In the genomic region with DNA sequence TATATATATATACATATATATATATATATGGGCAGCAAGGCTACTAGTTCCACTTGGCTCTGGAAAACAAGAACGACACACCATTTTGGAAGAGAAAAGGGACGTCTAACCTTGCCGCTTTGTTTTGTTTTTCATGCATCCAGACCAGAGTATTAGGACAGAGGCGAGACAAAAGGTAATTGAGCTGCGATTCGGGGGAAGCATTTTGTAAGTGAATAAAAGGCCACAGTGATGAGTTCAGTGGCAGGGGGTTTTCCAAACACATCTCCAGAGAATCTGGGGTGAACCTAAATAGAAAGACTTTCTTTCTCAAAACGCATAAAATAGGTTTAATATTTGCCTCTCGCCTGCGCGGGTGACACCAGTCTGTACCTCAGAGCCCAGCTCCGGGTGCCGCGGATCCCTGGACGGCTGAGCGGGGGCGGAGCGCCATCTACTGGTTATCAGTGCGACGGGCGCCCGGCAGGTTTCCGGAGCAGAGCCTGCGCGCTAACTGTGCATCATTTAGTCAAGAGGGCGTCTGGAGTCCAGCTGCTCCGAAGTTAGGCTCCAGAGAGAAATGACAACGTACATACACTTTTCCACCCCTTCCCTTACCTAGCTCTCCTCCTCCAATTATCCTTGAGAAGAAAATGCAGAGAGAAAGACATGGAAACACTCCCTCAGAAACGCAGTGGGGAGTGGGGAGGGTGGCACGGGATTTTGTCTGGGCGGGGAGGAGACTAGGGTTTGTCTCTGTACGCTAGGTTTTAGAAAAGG, we compare ENCODE assay signal across 8 cellular contexts.
DNase-seq lines count a peak whose midpoint lies in the region; ATAC-seq and TF ChIP-seq lines count a peak whose summit lies in the region.

No MANE protein-coding gene starts in this region.

- no peak for TF ChIP-seq POLR2A in esophagus squamous epithelium (IDR thresholded peaks at IDR 0.05)

- BruUV-seq in PC-3 (replicated peaks; lab: Mats Ljungman, UMichigan): no TSS peak

- peak overlapping the region; percentile 83 for H3K4me2 ChIP-seq in PC-3 (ENCODE audit: low read length)

- intact Hi-C loops in PC-3 (cut with micrococcal nuclease) (loop anchor here (1.0 to 10.0 kb wide), 7 partner anchors 38 to 935 kb away; no protein-coding TSS in a partner anchor), esophagus squamous epithelium (cut with DNase I) (loop anchor here (10.0 kb wide), 1 partner anchor 1375 kb away; no protein-coding TSS in a partner anchor)
- intact Hi-C loops in naive thymus-derived CD4-positive, alpha-beta T cell (cut with micrococcal nuclease): loop anchor here (1.0 to 10.0 kb wide), 10 partner anchors 933 to 1995 kb away; no protein-coding TSS in a partner anchor

- no peaks in the 10 kb centered on the region for H3K9me3 Mint-ChIP-seq in activated T-cell treated with anti-CD3 and anti-CD28 coated beads, Interleukin-2, amount 50 U/mL, for 24 hours
- peaks cover 0 to 4% (median 0%) of the 10 kb centered on the region in 11 donors for H3K9me3 Mint-ChIP-seq in naive thymus-derived CD4-positive, alpha-beta T cell
- no peaks in the 10 kb centered on the region for H3K9me3 Mint-ChIP-seq in stimulated activated memory B cell treated with anti-CD40 and anti-IgM and Interleukin-4, amounts not matched to agents 10 μg/mL and 1 μg/mL and 100 μg/mL, for 72 hours

- H3K9ac ChIP-seq in PC-3 (ENCODE audit: low read length): peak overlapping the region; percentile 58

- H2AFZ ChIP-seq in PC-3 (ENCODE audit: low read length): peak overlapping the region; percentile 94

- CTCF ChIA-PET in PC-3 (lab: Charles Lee): interaction anchor here (0.5 kb wide), 1 partner anchor 932 kb away, joined by 4 read pairs; no protein-coding TSS in a partner anchor
- CTCF ChIA-PET in naive thymus-derived CD4-positive, alpha-beta T cell (lab: Charles Lee): interaction anchor here (0.6 to 1.9 kb wide), 16 partner anchors 17 to 1905 kb away, joined by 3 to 10 read pairs (median 3); no protein-coding TSS in a partner anchor

- TF ChIP-seq CTCF in PC-3 (conservative IDR thresholded peaks at IDR 0.05; ENCODE audit: low read depth, low read length) (peak; percentile 89), esophagus squamous epithelium (IDR thresholded peaks at IDR 0.05) (peak; percentile 75 to 95 (median 91))

- WGBS in esophagus squamous epithelium, 2 donors: 14 to 15% methylated on average over 14 to 20 of the region's 31 CpGs

- POLR2A ChIA-PET in PC-3 (lab: Charles Lee; ENCODE audit: unreplicated experiment): interaction anchor here (0.6 kb wide), 1 partner anchor 711 kb away, joined by 3 read pairs; no protein-coding TSS in a partner anchor
- POLR2A ChIA-PET in naive thymus-derived CD4-positive, alpha-beta T cell (lab: Charles Lee): no interaction called here

- H3K4me1 ChIP-seq in PC-3 (ENCODE audit: insufficient read depth, low read length) (peaks cover 11% of the 10 kb centered on the region; the same call in 1 of the 2 replicates), esophagus squamous epithelium (peaks cover 0 to 8% (median 0%) of the 10 kb centered on the region in 3 donors)
- H3K4me1 ChIP-seq in naive thymus-derived CD4-positive, alpha-beta T cell (ENCODE audit: control insufficient read depth in 2 of 2, insufficient read depth in 2 of 2, low read length in 2 of 2): peaks cover 0 to 4% of the 10 kb centered on the region in 2 donors

- H3K4me3 Mint-ChIP-seq in activated T-cell treated with anti-CD3 and anti-CD28 coated beads, Interleukin-2, amount 50 U/mL, for 24 hours: peak overlapping the region; percentile 63
- H3K4me3 Mint-ChIP-seq in naive thymus-derived CD4-positive, alpha-beta T cell: peak overlapping the region; percentile 28 to 77 (median 58)
- peak overlapping the region; percentile 5 for H3K4me3 Mint-ChIP-seq in stimulated activated memory B cell treated with anti-CD40 and anti-IgM and Interleukin-4, amounts not matched to agents 10 μg/mL and 1 μg/mL and 100 μg/mL, for 72 hours

- no peaks in the 10 kb centered on the region for H4K20me1 ChIP-seq in PC-3 (ENCODE audit: low read length)

- H3K27ac ChIP-seq in PC-3 (ENCODE audit: low read length): no peak overlapping the region
- no peak overlapping the region for H3K27ac ChIP-seq in esophagus squamous epithelium
- no peak overlapping the region for H3K27ac ChIP-seq in naive thymus-derived CD4-positive, alpha-beta T cell (ENCODE audit: low read depth, low read length)

- H3K4me1 Mint-ChIP-seq in activated T-cell treated with anti-CD3 and anti-CD28 coated beads, Interleukin-2, amount 50 U/mL, for 24 hours (ENCODE audit: low read depth): peaks cover 6% of the 10 kb centered on the region
- H3K4me1 Mint-ChIP-seq in naive thymus-derived CD4-positive, alpha-beta T cell: peaks cover 6 to 7% (median 7%) of the 10 kb centered on the region in 7 donors
- H3K4me1 Mint-ChIP-seq in stimulated activated memory B cell treated with anti-CD40 and anti-IgM and Interleukin-4, amounts not matched to agents 10 μg/mL and 1 μg/mL and 100 μg/mL, for 72 hours: peaks cover 7% of the 10 kb centered on the region

- no peaks in the 10 kb centered on the region for H3K79me2 ChIP-seq in PC-3 (ENCODE audit: low read length)

- H3K27me3 ChIP-seq in PC-3 (ENCODE audit: low read length) (no peaks in the 10 kb centered on the region), esophagus squamous epithelium (peaks cover 0 to 9% (median 0%) of the 10 kb centered on the region in 4 donors)
- no peaks in the 10 kb centered on the region for H3K27me3 ChIP-seq in naive thymus-derived CD4-positive, alpha-beta T cell (ENCODE audit: control insufficient read depth in 2 of 2, insufficient read depth in 2 of 2, low read length in 2 of 2)

- peaks cover 29% of the 10 kb centered on the region for H3K27me3 Mint-ChIP-seq in activated T-cell treated with anti-CD3 and anti-CD28 coated beads, Interleukin-2, amount 50 U/mL, for 24 hours
- H3K27me3 Mint-ChIP-seq in naive thymus-derived CD4-positive, alpha-beta T cell: peaks cover 15 to 48% (median 27%) of the 10 kb centered on the region in 5 donors
- H3K27me3 Mint-ChIP-seq in stimulated activated memory B cell treated with anti-CD40 and anti-IgM and Interleukin-4, amounts not matched to agents 10 μg/mL and 1 μg/mL and 100 μg/mL, for 72 hours: peaks cover 36% of the 10 kb centered on the region

- H3K27ac Mint-ChIP-seq in activated T-cell treated with anti-CD3 and anti-CD28 coated beads, Interleukin-2, amount 50 U/mL, for 24 hours: no peak overlapping the region
- peak overlapping the region in 2 of 9 donors; percentile 34 to 87 for H3K27ac Mint-ChIP-seq in naive thymus-derived CD4-positive, alpha-beta T cell
- H3K27ac Mint-ChIP-seq in stimulated activated memory B cell treated with anti-CD40 and anti-IgM and Interleukin-4, amounts not matched to agents 10 μg/mL and 1 μg/mL and 100 μg/mL, for 72 hours: no peak overlapping the region

- no peaks in the 10 kb centered on the region for H3K9me2 ChIP-seq in PC-3 (replicated peaks; ENCODE audit: low read length)

- no peaks in the 10 kb centered on the region for H3F3A ChIP-seq in PC-3 (ENCODE audit: low read length, unreplicated experiment)

- peak overlapping the region; percentile 64 for H3K4me3 ChIP-seq in PC-3 (ENCODE audit: low read length)
- peak overlapping the region in 2 of 4 donors; percentile 16 to 39 for H3K4me3 ChIP-seq in esophagus squamous epithelium
- no peak overlapping the region for H3K4me3 ChIP-seq in naive thymus-derived CD4-positive, alpha-beta T cell (ENCODE audit: low read length)

- H3K36me3 ChIP-seq in PC-3 (ENCODE audit: low read depth, low read length): no peaks in the 10 kb centered on the region; the same call in 1 of the 2 replicates
- H3K36me3 ChIP-seq in esophagus squamous epithelium: no peaks in the 10 kb centered on the region
- no peaks in the 10 kb centered on the region for H3K36me3 ChIP-seq in naive thymus-derived CD4-positive, alpha-beta T cell (ENCODE audit: control insufficient read depth in 2 of 3, insufficient read depth in 3 of 3, low read length in 3 of 3)

- no peaks in the 10 kb centered on the region for H3K36me3 Mint-ChIP-seq in activated T-cell treated with anti-CD3 and anti-CD28 coated beads, Interleukin-2, amount 50 U/mL, for 24 hours (ENCODE audit: low read depth)
- H3K36me3 Mint-ChIP-seq in naive thymus-derived CD4-positive, alpha-beta T cell: no peaks in the 10 kb centered on the region
- no peaks in the 10 kb centered on the region for H3K36me3 Mint-ChIP-seq in stimulated activated memory B cell treated with anti-CD40 and anti-IgM and Interleukin-4, amounts not matched to agents 10 μg/mL and 1 μg/mL and 100 μg/mL, for 72 hours

- DNase-seq in DMS 273 (lab: John Stamatoyannopoulos, UW; ENCODE audit: unreplicated experiment): peak; percentile 82
- DNase-seq in HT1080 (ENCODE audit: low read depth): peak; percentile 75
- DNase-seq in PC-3: peak; percentile 72
- DNase-seq in activated T-cell treated with anti-CD3 and anti-CD28 coated beads, Interleukin-2, amount 50 U/mL, for 24 hours: peak; percentile 92
- peak; percentile 11 for DNase-seq in esophagus squamous epithelium (lab: John Stamatoyannopoulos, UW)
- DNase-seq in naive thymus-derived CD4-positive, alpha-beta T cell: peak; percentile 67 to 87 (median 79)

- H3K9me3 ChIP-seq in PC-3 (ENCODE audit: low read length): no peaks in the 10 kb centered on the region
- H3K9me3 ChIP-seq in esophagus squamous epithelium: no peaks in the 10 kb centered on the region
- H3K9me3 ChIP-seq in naive thymus-derived CD4-positive, alpha-beta T cell (ENCODE audit: control insufficient read depth in 2 of 3, low read length in 3 of 3): no peaks in the 10 kb centered on the region

- peak; percentile 99 for ATAC-seq in GM21390 (IDR thresholded peaks at IDR 0.05; ENCODE audit: unreplicated experiment)
- ATAC-seq in PC-3: peak; percentile 98
- peak; percentile 96 for ATAC-seq in naive thymus-derived CD4-positive, alpha-beta T cell
- peak; percentile 88 for ATAC-seq in stimulated activated memory B cell treated with anti-CD40 and anti-IgM and Interleukin-4, amounts not matched to agents 10 μg/mL and 1 μg/mL and 100 μg/mL, for 72 hours

Comparison
In these comparisons a context has a peak if more than half of its experiments do, and no peak if none do; other contexts are left out.
1. DNase-seq: peak in every context shown above with its lines; median percentile 92 in activated T-cell treated with anti-CD3 and anti-CD28 coated beads, Interleukin-2, amount 50 U/mL, for 24 hours; 82 in DMS 273; 79 in naive thymus-derived CD4-positive, alpha-beta T cell; 75 in HT1080; 72 in PC-3; 11 in esophagus squamous epithelium.
2. H3K4me3 Mint-ChIP-seq: peak in every context shown above with its lines; median percentile 63 in activated T-cell treated with anti-CD3 and anti-CD28 coated beads, Interleukin-2, amount 50 U/mL, for 24 hours; 58 in naive thymus-derived CD4-positive, alpha-beta T cell; 5 in stimulated activated memory B cell treated with anti-CD40 and anti-IgM and Interleukin-4, amounts not matched to agents 10 μg/mL and 1 μg/mL and 100 μg/mL, for 72 hours.